ENCODE assay signal across 24 cellular contexts in genomic region chr17:80025796-80026195, GRCh38. TPM values are rescaled to one million over a fixed set of nuclear protein-coding genes. Genes with fewer than 3 reads are reported as not detected.
DNase-seq lines count a peak whose midpoint lies in the region; ATAC-seq, FAIRE-seq and TF ChIP-seq lines count a peak whose summit lies in the region.
"Had no signal": no experiment of that assay in that cellular context is flagged by ENCODE, and none has a peak within 500 bp of the region (broad histone marks: within the 10 kb centered on the region; RNA-seq: fewer than 3 reads in every experiment).

No MANE protein-coding gene starts in this region.

- no peak overlapping the region for H3K18ac ChIP-seq in mesendoderm (ENCODE audit: low read length)

- H3K9me3 ChIP-seq in liver (ENCODE audit: control insufficient read depth in 4 of 4, low read length in 3 of 4) (no peaks in the 10 kb centered on the region), HepG2 (ENCODE audit: low read length) (no peaks in the 10 kb centered on the region)
- H3K9me3 ChIP-seq: HAP-1, tibial artery had no signal

- peaks cover 28% of the 10 kb centered on the region for H3K79me2 ChIP-seq in HepG2 (ENCODE audit: insufficient read depth, low read length)
- peaks cover 52% of the 10 kb centered on the region for H3K79me2 ChIP-seq in mesendoderm (ENCODE audit: control insufficient read depth, insufficient read depth, low read length)

- H3K4me3 Mint-ChIP-seq in endothelial cell (ENCODE audit: unreplicated experiment) = no peak overlapping the region
- H3K4me3 Mint-ChIP-seq: activated CD4-positive, alpha-beta T cell treated with anti-CD3 and anti-CD28 coated beads, Interleukin-2, amount 10 ng/mL, durations not matched to agents 24 days and 14 days; CD8-positive, alpha-beta T cell; endodermal cell; neural crest cell had no signal

- H3K27ac Mint-ChIP-seq in endothelial cell (ENCODE audit: unreplicated experiment) = peak overlapping the region; percentile 31
- H3K27ac Mint-ChIP-seq: activated CD4-positive, alpha-beta T cell treated with anti-CD3 and anti-CD28 coated beads, Interleukin-2, amount 10 ng/mL, durations not matched to agents 24 days and 14 days; CD8-positive, alpha-beta T cell; endodermal cell; progenitor cell of endocrine pancreas had no signal

- no peak overlapping the region for H2AFZ ChIP-seq in HepG2 (ENCODE audit: low read length)

- peaks cover 10% of the 10 kb centered on the region for H3K27me3 Mint-ChIP-seq in endothelial cell (ENCODE audit: unreplicated experiment)
- H3K27me3 Mint-ChIP-seq: progenitor cell of endocrine pancreas had no signal

- no TSS peak for BruUV-seq in HepG2 (replicated peaks; lab: Mats Ljungman, UMichigan)

- TF ChIP-seq EP300 in HepG2 (IDR thresholded peaks at IDR 0.05; ENCODE audit: low read depth in 2 of 2, low read length in 2 of 2) = no peak
- TF ChIP-seq EP300 in HepG2 (CRISPR knock-in tag; IDR thresholded peaks at IDR 0.05; ENCODE audit: borderline replicate concordance) = no peak

- TF ChIP-seq RAD21 in liver (IDR thresholded peaks at IDR 0.05) (no peak), HepG2 (CRISPR knock-in tag; IDR thresholded peaks at IDR 0.05) (no peak)

- peaks cover 13% of the 10 kb centered on the region for H3K36me3 Mint-ChIP-seq in endothelial cell (ENCODE audit: low read depth, unreplicated experiment)
- H3K36me3 Mint-ChIP-seq: CD8-positive, alpha-beta T cell had no signal

- CTCF ChIA-PET in HepG2 (lab: Yijun Ruan, JAX; ENCODE audit: low intra/inter-chr PET ratio, low total read pairs) = no interaction called here

- no peaks in the 10 kb centered on the region for H3K9me3 Mint-ChIP-seq in endothelial cell (ENCODE audit: unreplicated experiment)
- H3K9me3 Mint-ChIP-seq: activated CD4-positive, alpha-beta T cell treated with anti-CD3 and anti-CD28 coated beads, Interleukin-2, amount 10 ng/mL, durations not matched to agents 24 days and 14 days; CD8-positive, alpha-beta T cell; endodermal cell had no signal

- TF ChIP-seq CTCF in liver (IDR thresholded peaks at IDR 0.05; ENCODE audit: low read depth, low read length, missing input control) (no peak), HepG2 (CRISPR knock-in tag; IDR thresholded peaks at IDR 0.05) (no peak), endothelial cell (IDR thresholded peaks at IDR 0.05; ENCODE audit: unreplicated experiment) (no peak)

- H3K4me2 ChIP-seq in HepG2 (ENCODE audit: low read depth, low read length) (no peak overlapping the region), mesendoderm (ENCODE audit: low read length) (no peak overlapping the region)

- H3K4me1 Mint-ChIP-seq in endothelial cell (ENCODE audit: unreplicated experiment) = peaks cover 32% of the 10 kb centered on the region
- H3K4me1 Mint-ChIP-seq: activated CD4-positive, alpha-beta T cell treated with anti-CD3 and anti-CD28 coated beads, Interleukin-2, amount 10 ng/mL, durations not matched to agents 24 days and 14 days had no signal

- H3K9ac ChIP-seq in liver (ENCODE audit: low read depth in 1 of 2, low read length in 2 of 2) = no peak overlapping the region
- no peak overlapping the region for H3K9ac ChIP-seq in HepG2 (ENCODE audit: insufficient read depth, low read depth, low read length)
- no peak overlapping the region for H3K9ac ChIP-seq in mesendoderm (ENCODE audit: low read length)

- H3K4me3 ChIP-seq in liver (ENCODE audit: low read depth in 1 of 3, low read length in 3 of 3) (peak overlapping the region in 1 of 3 donors; percentile 11), HepG2 (replicated peaks in 1 of 3; ENCODE audit: insufficient read depth in 1 of 3, low read depth in 2 of 3, low read length in 3 of 3) (no peak overlapping the region), mesendoderm (ENCODE audit: low read length) (no peak overlapping the region)
- H3K4me3 ChIP-seq: coronary artery, HAP-1, skin epidermis, tibial artery had no signal

- H3K4ac ChIP-seq in mesendoderm (ENCODE audit: low read depth, low read length) = no peak overlapping the region

- H3K36me3 ChIP-seq in liver (ENCODE audit: control insufficient read depth in 4 of 4, insufficient read depth in 3 of 4, low read depth in 1 of 4, low read length in 3 of 4) = no peaks in the 10 kb centered on the region
- H3K36me3 ChIP-seq in HepG2 (replicated peaks in 1 of 2; ENCODE audit: control insufficient read depth in 1 of 2, insufficient read depth in 2 of 2, low read length in 2 of 2) = 0 out of 5 replicates have a peak, but pooled peaks cover 0 to 2% of the 10 kb centered on the region in 2 experiments
- H3K36me3 ChIP-seq in mesendoderm (ENCODE audit: control insufficient read depth, insufficient read depth, low read length) = no peaks in the 10 kb centered on the region
- H3K36me3 ChIP-seq: HAP-1, tibial artery had no signal

- FAIRE-seq in HepG2 (lab: Jason Lieb, UNC) (no peak), GM19239 (lab: Jason Lieb, UNC) (no peak)

- H3K27ac ChIP-seq in liver (ENCODE audit: low read depth in 1 of 2, low read length in 2 of 2) (peak overlapping the region; percentile 38 to 58), HepG2 (ENCODE audit: extremely low read length, insufficient read depth, low read length) (no peak overlapping the region), mesendoderm (ENCODE audit: low read depth, low read length) (no peak overlapping the region)
- H3K27ac ChIP-seq: tibial artery had no signal

- TF ChIP-seq POLR2A in HepG2 (IDR thresholded peaks at IDR 0.05; ENCODE audit: insufficient read depth in 1 of 2, low read depth in 2 of 2, low read length in 2 of 2) = no peak

- no peak overlapping the region for H2BK120ac ChIP-seq in mesendoderm (ENCODE audit: low read depth, low read length)

- 60% methylated on average over 10 of the region's 10 CpGs for WGBS in liver
- WGBS in HepG2 (ENCODE audit: low lambda C conversion rate) = 96% methylated on average over 10 of the region's 10 CpGs
- no CpG with 5 or more reads among the region's 10 CpGs for WGBS in mesendoderm (ENCODE audit: extremely low coverage, insufficient coverage, low lambda C conversion rate)

- H2BK5ac ChIP-seq in mesendoderm (ENCODE audit: low read length) = no peak overlapping the region

- H2BK15ac ChIP-seq in mesendoderm (replicated peaks; ENCODE audit: low read depth) = no peak overlapping the region

- H3K27me3 ChIP-seq in liver (ENCODE audit: control insufficient read depth in 4 of 4, insufficient read depth in 4 of 4, low read length in 3 of 4) (no peaks in the 10 kb centered on the region), HepG2 (ENCODE audit: control insufficient read depth in 1 of 2, insufficient read depth in 2 of 2, low read length in 2 of 2) (no peaks in the 10 kb centered on the region), mesendoderm (ENCODE audit: insufficient read depth, low read length, poor library complexity) (no peaks in the 10 kb centered on the region)
- H3K27me3 ChIP-seq: tibial artery had no signal

- H3K56ac ChIP-seq in mesendoderm (ENCODE audit: low read length) = no peak overlapping the region

- intact Hi-C loops in HepG2 (cut with micrococcal nuclease; ENCODE audit: unreplicated experiment) = no loop called here

- no peak for ATAC-seq in HepG2
- ATAC-seq: CD8-positive, alpha-beta T cell; left ventricle myocardium superior had no signal

- H3K4me1 ChIP-seq in liver (ENCODE audit: control insufficient read depth in 4 of 4, insufficient read depth in 4 of 4, low read length in 3 of 4) = peaks cover 34 to 71% (median 55%) of the 10 kb centered on the region in 4 donors
- peaks cover 72% of the 10 kb centered on the region for H3K4me1 ChIP-seq in HepG2 (ENCODE audit: insufficient read depth, low read length)
- H3K4me1 ChIP-seq in mesendoderm (ENCODE audit: control insufficient read depth, low read depth, low read length) = no peaks in the 10 kb centered on the region
- H3K4me1 ChIP-seq: HAP-1 had no signal

- DNase-seq in HepG2 (ENCODE audit: low spot score) = no peak
- peak; percentile 84 for DNase-seq in NCI-H2196 treated with DMSO at 0.1 percent for 48 hours (lab: John Stamatoyannopoulos, UW; ENCODE audit: unreplicated experiment)
- no peak for DNase-seq in endothelial cell (ENCODE audit: low spot score)
- no peak for DNase-seq in NCI-H1105 treated with DMSO at 0.1 percent for 48 hours (lab: John Stamatoyannopoulos, UW)
- DNase-seq in mesendoderm = no peak
- no peak for DNase-seq in GM19239 (ENCODE audit: insufficient read length, low spot score)
- DNase-seq: activated CD4-positive, alpha-beta T cell treated with anti-CD3 and anti-CD28 coated beads, Interleukin-2, amount 10 ng/mL, durations not matched to agents 24 days and 14 days; CD8-positive, alpha-beta T cell; EL; head of caudate nucleus; left ventricle myocardium superior; NCI-H1048; OCI-M1; stimulated activated CD4-positive, alpha-beta T cell treated with anti-CD3 and anti-CD28 coated beads, Interleukin-2, amount 100 ng/mL, for 48 hours; stimulated activated naive CD4-positive, alpha-beta T cell treated with Interleukin-2 at 50 U/mL for 16 hours; T-helper 1 cell had no signal

- no peak overlapping the region for H2AK5ac ChIP-seq in mesendoderm (ENCODE audit: low read length)

- POLR2A ChIA-PET in HepG2 (lab: Yijun Ruan, JAX) = interaction anchor here (1.4 kb wide), 1 partner anchor 32 kb away, joined by 3 read pairs; no protein-coding TSS in a partner anchor

- peaks cover 32% of the 10 kb centered on the region for H3K79me1 ChIP-seq in mesendoderm (ENCODE audit: low read length)

- H4K5ac ChIP-seq in mesendoderm (ENCODE audit: low read length) = no peak overlapping the region

- no peak overlapping the region for H3K23ac ChIP-seq in mesendoderm (ENCODE audit: low read length)

- in situ Hi-C loops in HepG2 (cut with HindIII; ENCODE audit: extremely low pct_ligation_motif_present, low pct_unique_long_range_greater_than_20kb) = no loop called here

- H4K20me1 ChIP-seq in HepG2 (ENCODE audit: insufficient read depth, low read length) = peaks cover 12% of the 10 kb centered on the region; the same call in 1 of the 2 replicates

- no peak overlapping the region for H4K8ac ChIP-seq in mesendoderm (ENCODE audit: low read depth, low read length)

RNA-seq across cellular contexts. Expression of gene TBC1D16, which starts 9.9 kb away (rescaled TPM):
- total RNA-seq in liver = 10 to 100 TPM in 1 of 2 donors, 1 to 10 TPM in 1; 4.7 to 29.5 TPM
- 1 to 10 TPM; 3.4 to 4.7 TPM for polyA plus RNA-seq in liver
- total RNA-seq in HepG2 (2016; rRNA removed; fragmentation: Illumina TruSeq; extraction: Trizol) = 24.7 and 24.9 TPM in 2 replicates
- 4.0 and 5.5 TPM in 2 replicates for total RNA-seq in HepG2 (2016; cell fraction: cytosol; rRNA removed; fragmentation: Illumina TruSeq; extraction: Trizol; ENCODE audit: low read depth)
- 22.2 and 25.3 TPM in 2 replicates for total RNA-seq in HepG2 (2016; cell fraction: insoluble cytoplasmic fraction; rRNA removed; fragmentation: Illumina TruSeq; extraction: Trizol)
- 15.6 and 15.7 TPM in 2 replicates for total RNA-seq in HepG2 (2016; cell fraction: membrane; rRNA removed; fragmentation: Illumina TruSeq; extraction: Trizol)
- total RNA-seq in HepG2 (2016; cell fraction: nucleus; rRNA removed; fragmentation: Illumina TruSeq; extraction: Trizol) = 18.9 and 20.0 TPM in 2 replicates
- 14.9 and 18.6 TPM in 2 replicates for polyA plus RNA-seq in HepG2 (2011; rRNA removed)
- 10.0 and 12.5 TPM in 2 replicates for polyA plus RNA-seq in HepG2 (2011; cell fraction: cytosol; rRNA removed)
- polyA plus RNA-seq in HepG2 (2011; cell fraction: nucleus; rRNA removed) = 35.5 and 43.5 TPM in 2 replicates
- 20.5 and 25.8 TPM in 2 replicates for polyA plus RNA-seq in HepG2 (2012)
- 3.1 and 3.8 TPM in 2 replicates for polyA plus RNA-seq in HepG2 (2016; cell fraction: cytosol; fragmentation: Illumina TruSeq; extraction: Trizol; ENCODE audit: low read depth)
- polyA plus RNA-seq in HepG2 (2016; cell fraction: insoluble cytoplasmic fraction; fragmentation: Illumina TruSeq; extraction: Trizol; ENCODE audit: low read depth) = 10.7 and 16.1 TPM in 2 replicates
- 8.3 and 8.6 TPM in 2 replicates for polyA plus RNA-seq in HepG2 (2016; cell fraction: membrane; fragmentation: Illumina TruSeq; extraction: Trizol; ENCODE audit: low read depth)
- 19.8 and 20.3 TPM in 2 replicates for polyA plus RNA-seq in HepG2 (2016; cell fraction: nucleus; fragmentation: Illumina TruSeq; extraction: Trizol; ENCODE audit: insufficient read depth, low read depth)
- polyA minus RNA-seq in HepG2 (2011; rRNA and poly(A)+ RNA removed; ENCODE audit: low replicate concordance) = 7.0 and 54.0 TPM in 2 replicates
- polyA minus RNA-seq in HepG2 (2011; cell fraction: cytosol; rRNA and poly(A)+ RNA removed) = 16.7 and 20.3 TPM in 2 replicates
- polyA minus RNA-seq in HepG2 (2011; cell fraction: nucleus; rRNA and poly(A)+ RNA removed) = 27.6 and 28.5 TPM in 2 replicates
- total RNA-seq in endothelial cell (ENCODE audit: unreplicated experiment) = 126 TPM
- 29.6 TPM for polyA plus RNA-seq in mesendoderm (2013, experiment 1 of 2)
- 29.8 TPM for polyA plus RNA-seq in mesendoderm (2013, experiment 2 of 2)

RNA-seq across cellular contexts. Expression of gene CCDC40, which starts 10.6 kb away (rescaled TPM):
- total RNA-seq in liver = 1 to 10 TPM in 1 of 2 donors, under 1 TPM in 1; 0.93 to 3.0 TPM
- 1 to 10 TPM in 1 of 2 donors, under 1 TPM in 1; 0.60 to 1.9 TPM for polyA plus RNA-seq in liver
- 3.8 and 5.5 TPM in 2 replicates for total RNA-seq in HepG2 (2016; rRNA removed; fragmentation: Illumina TruSeq; extraction: Trizol)
- 46.8 and 47.3 TPM in 2 replicates for total RNA-seq in HepG2 (2016; cell fraction: cytosol; rRNA removed; fragmentation: Illumina TruSeq; extraction: Trizol; ENCODE audit: low read depth)
- 2.3 and 7.7 TPM in 2 replicates for total RNA-seq in HepG2 (2016; cell fraction: insoluble cytoplasmic fraction; rRNA removed; fragmentation: Illumina TruSeq; extraction: Trizol)
- total RNA-seq in HepG2 (2016; cell fraction: membrane; rRNA removed; fragmentation: Illumina TruSeq; extraction: Trizol) = 11.8 and 13.0 TPM in 2 replicates
- total RNA-seq in HepG2 (2016; cell fraction: nucleus; rRNA removed; fragmentation: Illumina TruSeq; extraction: Trizol) = 6.5 and 8.4 TPM in 2 replicates
- 4.1 and 4.8 TPM in 2 replicates for polyA plus RNA-seq in HepG2 (2011; rRNA removed)
- polyA plus RNA-seq in HepG2 (2011; cell fraction: cytosol; rRNA removed) = 1.4 TPM in 2 replicates
- 17.6 and 21.2 TPM in 2 replicates for polyA plus RNA-seq in HepG2 (2011; cell fraction: nucleus; rRNA removed)
- 2.2 and 4.3 TPM in 2 replicates for polyA plus RNA-seq in HepG2 (2012)
- polyA plus RNA-seq in HepG2 (2016; cell fraction: cytosol; fragmentation: Illumina TruSeq; extraction: Trizol; ENCODE audit: low read depth) = 0.32 and 0.43 TPM in 2 replicates
- polyA plus RNA-seq in HepG2 (2016; cell fraction: insoluble cytoplasmic fraction; fragmentation: Illumina TruSeq; extraction: Trizol; ENCODE audit: low read depth) = 2.2 and 2.4 TPM in 2 replicates
- polyA plus RNA-seq in HepG2 (2016; cell fraction: membrane; fragmentation: Illumina TruSeq; extraction: Trizol; ENCODE audit: low read depth) = 0.74 and 0.84 TPM in 2 replicates
- 19.3 and 21.2 TPM in 2 replicates for polyA plus RNA-seq in HepG2 (2016; cell fraction: nucleus; fragmentation: Illumina TruSeq; extraction: Trizol; ENCODE audit: insufficient read depth, low read depth)
- polyA minus RNA-seq in HepG2 (2011; rRNA and poly(A)+ RNA removed; ENCODE audit: low replicate concordance) = 3.0 and 3.8 TPM in 2 replicates
- 1.8 and 4.1 TPM in 2 replicates for polyA minus RNA-seq in HepG2 (2011; cell fraction: cytosol; rRNA and poly(A)+ RNA removed)
- 7.0 and 8.0 TPM in 2 replicates for polyA minus RNA-seq in HepG2 (2011; cell fraction: nucleus; rRNA and poly(A)+ RNA removed)
- 7.7 TPM for total RNA-seq in endothelial cell (ENCODE audit: unreplicated experiment)
- polyA plus RNA-seq in mesendoderm (2013, experiment 1 of 2) = 1.8 TPM
- 1.7 TPM for polyA plus RNA-seq in mesendoderm (2013, experiment 2 of 2)

Comparison
In these comparisons a context has a peak if more than half of its experiments do, and no peak if none do; other contexts are left out.
1. H3K27ac ChIP-seq: peak in liver (2 of 2); none in HepG2 (single experiment) and mesendoderm (single experiment).